ENCODE assay signal across 7 cellular contexts in genomic region chr14:106184771-106185170, GRCh38.
DNase-seq lines count a peak whose midpoint lies in the region; ATAC-seq lines count a peak whose summit lies in the region.
"Not testable (repeated sequence)": the region's sequence is repeated elsewhere in the genome, so short reads cannot be mapped to it uniquely, and the experiment has no call there.

No MANE protein-coding gene starts in this region.

- peaks cover 8 to 37% of the 10 kb centered on the region in 2 donors for H3K27me3 Mint-ChIP-seq in effector memory CD8-positive, alpha-beta T cell

- H3K9me3 Mint-ChIP-seq in effector memory CD8-positive, alpha-beta T cell = not testable (repeated sequence)

- peak; percentile 93 for ATAC-seq in effector memory CD8-positive, alpha-beta T cell (replicated peaks)

- peak; percentile 82 for DNase-seq in NK-92 treated with Interleukin-12 subunit alpha and Interleukin-12 subunit beta, amount 100 ng/mL, for 24 hours (lab: John Stamatoyannopoulos, UW)
- peak; percentile 44 to 52 for DNase-seq in activated CD4-positive, alpha-beta T cell treated with anti-CD3 and anti-CD28 coated beads for 4 hours
- peak; percentile 35 for DNase-seq in activated T-cell treated with anti-CD3 and anti-CD28 coated beads for 1 hour (ENCODE audit: low read depth)
- DNase-seq in activated naive CD4-positive, alpha-beta T cell (lab: John Stamatoyannopoulos, UW) = peak in 3 of 4 experiments; percentile 11 to 44 (median 28)
- DNase-seq in effector memory CD8-positive, alpha-beta T cell = peak; percentile 53 to 73 (median 72)
- peak; percentile 21 to 41 for DNase-seq in stimulated activated CD4-positive, alpha-beta T cell treated with anti-CD3 and anti-CD28 coated beads, Interleukin-1b, Interleukin-23, amount 100 ng/mL, for 4 hours (ENCODE audit: low read depth in 2 of 2)
- DNase-seq in stimulated activated CD8-positive, alpha-beta memory T cell treated with anti-CD3 and anti-CD28 coated beads, Interleukin-4, amount 100 ng/mL, for 24 hours (ENCODE audit: low read depth) = peak; percentile 47

- H3K4me3 Mint-ChIP-seq in effector memory CD8-positive, alpha-beta T cell = peak overlapping the region; percentile 46 to 66

- not testable (repeated sequence) for H3K36me3 Mint-ChIP-seq in effector memory CD8-positive, alpha-beta T cell (ENCODE audit: insufficient read depth)

- peaks cover 20 to 28% of the 10 kb centered on the region in 2 donors for H3K4me1 Mint-ChIP-seq in effector memory CD8-positive, alpha-beta T cell (ENCODE audit: low read depth in 2 of 2)

- H3K27ac Mint-ChIP-seq in effector memory CD8-positive, alpha-beta T cell = peak overlapping the region; percentile 59 to 80

Comparison
In these comparisons a context has a peak if more than half of its experiments do, and no peak if none do; other contexts are left out.
1. Peak in every context shown above with its lines: DNase-seq and ATAC-seq.
2. DNase-seq: peak in every context shown above with its lines; median percentile 82 in NK-92 treated with Interleukin-12 subunit alpha and Interleukin-12 subunit beta, amount 100 ng/mL, for 24 hours; 72 in effector memory CD8-positive, alpha-beta T cell; 48 in activated CD4-positive, alpha-beta T cell treated with anti-CD3 and anti-CD28 coated beads for 4 hours; 47 in stimulated activated CD8-positive, alpha-beta memory T cell treated with anti-CD3 and anti-CD28 coated beads, Interleukin-4, amount 100 ng/mL, for 24 hours; 35 in activated T-cell treated with anti-CD3 and anti-CD28 coated beads for 1 hour; 31 in stimulated activated CD4-positive, alpha-beta T cell treated with anti-CD3 and anti-CD28 coated beads, Interleukin-1b, Interleukin-23, amount 100 ng/mL, for 4 hours; 28 in activated naive CD4-positive, alpha-beta T cell.